In the genomic region with DNA sequence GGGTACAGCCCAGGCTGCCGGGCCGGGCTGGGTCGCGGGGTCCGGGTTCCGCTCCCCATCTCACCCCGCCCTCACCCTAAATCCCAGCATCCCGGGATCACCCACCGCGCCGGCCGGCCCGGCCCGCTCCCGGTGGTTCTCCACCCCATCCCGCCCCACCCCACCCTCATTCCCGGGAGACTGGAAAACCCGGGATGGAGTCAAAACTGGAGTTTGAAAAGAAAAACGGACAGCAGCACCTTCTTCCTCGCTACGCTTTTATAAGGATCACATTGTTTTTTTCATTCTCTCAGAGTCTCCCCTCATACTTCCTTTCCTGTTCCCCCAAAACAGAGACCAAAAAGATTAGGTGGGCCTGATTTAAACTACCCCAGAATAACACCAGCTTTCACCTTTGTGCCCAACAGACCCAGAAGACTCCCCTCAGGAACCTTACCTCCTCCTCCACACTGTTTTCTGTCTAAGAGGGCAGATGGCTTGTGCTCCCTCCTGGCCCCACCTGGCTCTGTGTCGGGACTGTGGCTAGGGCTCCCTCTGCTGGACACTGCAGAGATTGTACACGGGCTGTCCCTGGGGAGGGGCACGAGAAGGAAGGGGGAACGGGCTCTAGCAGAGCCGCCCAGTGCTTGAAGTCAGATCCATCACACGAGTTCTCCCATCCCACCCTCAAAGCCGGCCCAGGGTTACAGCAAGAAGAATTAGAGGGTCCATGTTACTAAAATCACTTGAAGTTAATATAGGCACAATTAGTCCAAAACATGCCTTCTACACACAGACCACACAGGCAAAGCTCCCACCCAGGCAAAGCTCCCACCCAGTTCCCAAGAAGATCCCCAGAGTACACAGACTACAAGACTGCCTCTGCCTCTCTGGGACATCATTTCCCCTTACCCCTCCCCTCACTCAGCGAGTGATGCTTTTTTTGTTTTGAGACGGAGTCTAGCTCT, we compare ENCODE assay signal across 1 cellular context.
A peak's percentile ranks its signal among the peaks of the same experiment; 100 is the strongest.
TF ChIP-seq lines count a peak whose summit lies in the region.

No MANE protein-coding gene starts in this region.

TF ChIP-seq in WTC11, 78 proteins besides CTCF, POLR2A, EP300 and RAD21:
- TF ChIP-seq, protein P1, sequence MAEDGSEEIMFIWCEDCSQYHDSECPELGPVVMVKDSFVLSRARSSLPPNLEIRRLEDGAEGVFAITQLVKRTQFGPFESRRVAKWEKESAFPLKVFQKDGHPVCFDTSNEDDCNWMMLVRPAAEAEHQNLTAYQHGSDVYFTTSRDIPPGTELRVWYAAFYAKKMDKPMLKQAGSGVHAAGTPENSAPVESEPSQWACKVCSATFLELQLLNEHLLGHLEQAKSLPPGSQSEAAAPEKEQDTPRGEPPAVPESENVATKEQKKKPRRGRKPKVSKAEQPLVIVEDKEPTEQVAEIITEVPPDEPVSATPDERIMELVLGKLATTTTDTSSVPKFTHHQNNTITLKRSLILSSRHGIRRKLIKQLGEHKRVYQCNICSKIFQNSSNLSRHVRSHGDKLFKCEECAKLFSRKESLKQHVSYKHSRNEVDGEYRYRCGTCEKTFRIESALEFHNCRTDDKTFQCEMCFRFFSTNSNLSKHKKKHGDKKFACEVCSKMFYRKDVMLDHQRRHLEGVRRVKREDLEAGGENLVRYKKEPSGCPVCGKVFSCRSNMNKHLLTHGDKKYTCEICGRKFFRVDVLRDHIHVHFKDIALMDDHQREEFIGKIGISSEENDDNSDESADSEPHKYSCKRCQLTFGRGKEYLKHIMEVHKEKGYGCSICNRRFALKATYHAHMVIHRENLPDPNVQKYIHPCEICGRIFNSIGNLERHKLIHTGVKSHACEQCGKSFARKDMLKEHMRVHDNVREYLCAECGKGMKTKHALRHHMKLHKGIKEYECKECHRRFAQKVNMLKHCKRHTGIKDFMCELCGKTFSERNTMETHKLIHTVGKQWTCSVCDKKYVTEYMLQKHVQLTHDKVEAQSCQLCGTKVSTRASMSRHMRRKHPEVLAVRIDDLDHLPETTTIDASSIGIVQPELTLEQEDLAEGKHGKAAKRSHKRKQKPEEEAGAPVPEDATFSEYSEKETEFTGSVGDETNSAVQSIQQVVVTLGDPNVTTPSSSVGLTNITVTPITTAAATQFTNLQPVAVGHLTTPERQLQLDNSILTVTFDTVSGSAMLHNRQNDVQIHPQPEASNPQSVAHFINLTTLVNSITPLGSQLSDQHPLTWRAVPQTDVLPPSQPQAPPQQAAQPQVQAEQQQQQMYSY (CRISPR knock-in tag; IDR thresholded peaks at IDR 0.05): peak; percentile 93
- peak; percentile 55; the same call in 1 of the 2 replicates for TF ChIP-seq ZNF263 (CRISPR knock-in tag; IDR thresholded peaks at IDR 0.05; ENCODE audit: low read depth)
- TF ChIP-seq GABPB1 (CRISPR knock-in tag; IDR thresholded peaks at IDR 0.05): peak; percentile 42; the same call in 1 of the 2 replicates
- no peak for TF ChIP-seq EMX1 (CRISPR knock-in tag; IDR thresholded peaks at IDR 0.05)
